12 cellular contexts compared by ENCODE assay signal in genomic region chr7:40437498-40437897, GRCh38.
DNase-seq lines count a peak whose midpoint lies in the region; ATAC-seq and TF ChIP-seq lines count a peak whose summit lies in the region.
"Had no signal": no experiment of that assay in that cellular context is flagged by ENCODE, and none has a peak within 500 bp of the region (broad histone marks: within the 10 kb centered on the region; RNA-seq: fewer than 3 reads in every experiment).

No MANE protein-coding gene starts in this region.

- H3K4me3 Mint-ChIP-seq in chondrocyte (ENCODE audit: unreplicated experiment), result no peak overlapping the region
- H3K4me3 Mint-ChIP-seq: activated T-cell treated with anti-CD3 and anti-CD28 coated beads, Interleukin-2, amount 50 U/mL, for 4 hours; CD4-positive, CD25-positive, alpha-beta regulatory T cell; H9; natural killer cell treated with Interleukin-12 subunit alpha and Interleukin-12 subunit beta and Interleukin-15 and Interleukin-18, amount 100 ng/mL, for 72 hours had no signal

- H3K79me1 ChIP-seq in mesenchymal stem cell (replicated peaks; ENCODE audit: low read length, poor library complexity, severe bottlenecking), result no peaks in the 10 kb centered on the region

- no peak overlapping the region for H3K4ac ChIP-seq in mesenchymal stem cell (ENCODE audit: low read depth in 1 of 2, low read length in 2 of 2)

- H2BK5ac ChIP-seq in mesenchymal stem cell (ENCODE audit: low read depth, low read length, poor library complexity, severe bottlenecking), result peak overlapping the region; percentile 3

- H3K36me3 ChIP-seq in mesenchymal stem cell (ENCODE audit: control insufficient read depth in 1 of 2, insufficient read depth in 2 of 2, low read depth in 1 of 2, low read length in 2 of 2), result no peaks in the 10 kb centered on the region

- no peak overlapping the region for H2BK15ac ChIP-seq in mesenchymal stem cell (ENCODE audit: low read depth, poor library complexity, severe bottlenecking)

- no peak overlapping the region for H2AFZ ChIP-seq in mesenchymal stem cell (ENCODE audit: low read depth, low read length)

- H3K18ac ChIP-seq in mesenchymal stem cell (ENCODE audit: low read depth in 1 of 2, low read length in 2 of 2), result peak overlapping the region in 1 of 2 experiments; percentile 41

- no peak overlapping the region for H2BK120ac ChIP-seq in mesenchymal stem cell (ENCODE audit: low read depth, low read length)

- DNase-seq in AG08396 (ENCODE audit: low spot score), result peak; percentile 72
- peak; percentile 99 for DNase-seq in LHCN-M2 (ENCODE audit: low read depth)
- DNase-seq in chondrocyte (ENCODE audit: low spot score), result no peak
- DNase-seq in mesenchymal stem cell, result peak; percentile 87
- DNase-seq in ecto neural progenitor cell (ENCODE audit: low spot score), result no peak
- DNase-seq in activated T-cell treated with anti-CD3 and anti-CD28 coated beads for 4 hours, result no peak
- DNase-seq in HUDEP-2 (lab: John Stamatoyannopoulos, UW; ENCODE audit: unreplicated experiment in 76 of 76), result no peak
- DNase-seq: activated T-cell treated with anti-CD3 and anti-CD28 coated beads, Interleukin-2, amount 50 U/mL, for 4 hours; CD4-positive, CD25-positive, alpha-beta regulatory T cell; H9 had no signal

- no peaks in the 10 kb centered on the region for H3K27me3 ChIP-seq in mesenchymal stem cell (ENCODE audit: control insufficient read depth in 1 of 2, insufficient read depth in 1 of 2, low read length in 2 of 2)

- no peaks in the 10 kb centered on the region for H3K27me3 Mint-ChIP-seq in chondrocyte (ENCODE audit: low read depth)
- H3K27me3 Mint-ChIP-seq: CD4-positive, CD25-positive, alpha-beta regulatory T cell; natural killer cell treated with Interleukin-12 subunit alpha and Interleukin-12 subunit beta and Interleukin-15 and Interleukin-18, amount 100 ng/mL, for 72 hours had no signal

- no peak for ATAC-seq in GM18907 (IDR thresholded peaks at IDR 0.05; ENCODE audit: unreplicated experiment)
- ATAC-seq: activated T-cell treated with anti-CD3 and anti-CD28 coated beads, Interleukin-2, amount 50 U/mL, for 4 hours; natural killer cell treated with Interleukin-12 subunit alpha and Interleukin-12 subunit beta and Interleukin-15 and Interleukin-18, amount 100 ng/mL, for 72 hours had no signal

- peak overlapping the region; percentile 57 for H3K9ac ChIP-seq in mesenchymal stem cell (ENCODE audit: low read length)

- peak overlapping the region; percentile 9 for H2AK5ac ChIP-seq in mesenchymal stem cell (ENCODE audit: low read length, severe bottlenecking)

- H3K4me1 Mint-ChIP-seq in chondrocyte (ENCODE audit: low read depth), result peaks cover 60% of the 10 kb centered on the region
- H3K4me1 Mint-ChIP-seq: CD4-positive, CD25-positive, alpha-beta regulatory T cell; H9 had no signal

- no peak for TF ChIP-seq CTCF in chondrocyte (IDR thresholded peaks at IDR 0.05)

- no peak overlapping the region for H4K91ac ChIP-seq in mesenchymal stem cell (ENCODE audit: low read length)

- peaks cover 6% of the 10 kb centered on the region for H3K9me3 ChIP-seq in mesenchymal stem cell (ENCODE audit: control insufficient read depth, low read length)

- 0% methylated on average over 1 of the region's 1 CpG for WGBS in mesenchymal stem cell

- H3K36me3 Mint-ChIP-seq in chondrocyte (ENCODE audit: low read depth), result peaks cover 22% of the 10 kb centered on the region
- H3K36me3 Mint-ChIP-seq: CD4-positive, CD25-positive, alpha-beta regulatory T cell had no signal

- H3K14ac ChIP-seq in mesenchymal stem cell (ENCODE audit: low read length in 2 of 2), result no peak overlapping the region

- no peak overlapping the region for H4K8ac ChIP-seq in mesenchymal stem cell (ENCODE audit: low read length)

- H3K23ac ChIP-seq in mesenchymal stem cell (ENCODE audit: low read length in 2 of 2), result no peak overlapping the region

- peaks cover 2% of the 10 kb centered on the region for H3K4me1 ChIP-seq in mesenchymal stem cell (ENCODE audit: control insufficient read depth, insufficient read depth, low read depth, low read length)

- no peak overlapping the region for H3K4me3 ChIP-seq in mesenchymal stem cell (ENCODE audit: insufficient read depth in 1 of 2, low read depth in 1 of 2, low read length in 2 of 2)

- peak overlapping the region; percentile 96 for H3K27ac ChIP-seq in mesenchymal stem cell (ENCODE audit: low read length, poor library complexity, severe bottlenecking)

- no peak overlapping the region for H3K4me2 ChIP-seq in mesenchymal stem cell (ENCODE audit: low read length, poor library complexity, severe bottlenecking)

- H3K27ac Mint-ChIP-seq in chondrocyte (ENCODE audit: unreplicated experiment), result peak overlapping the region; percentile 96
- H3K27ac Mint-ChIP-seq: CD4-positive, CD25-positive, alpha-beta regulatory T cell; H9; natural killer cell treated with Interleukin-12 subunit alpha and Interleukin-12 subunit beta and Interleukin-15 and Interleukin-18, amount 100 ng/mL, for 72 hours had no signal

- peaks cover 33% of the 10 kb centered on the region for H3K9me3 Mint-ChIP-seq in chondrocyte (ENCODE audit: low read depth)

- H2BK12ac ChIP-seq in mesenchymal stem cell (ENCODE audit: low read length in 2 of 2), result peak overlapping the region in 1 of 2 experiments; percentile 16

Comparison
In these comparisons a context has a peak if more than half of its experiments do, and no peak if none do; other contexts are left out.
1. DNase-seq: peak in AG08396 (single experiment), LHCN-M2 (single experiment) and mesenchymal stem cell (single experiment); none in chondrocyte (single experiment), ecto neural progenitor cell (single experiment), activated T-cell treated with anti-CD3 and anti-CD28 coated beads for 4 hours (single experiment) and HUDEP-2 (0 of 76).